ENCODE assay signal across 8 cellular contexts in the genomic region with DNA sequence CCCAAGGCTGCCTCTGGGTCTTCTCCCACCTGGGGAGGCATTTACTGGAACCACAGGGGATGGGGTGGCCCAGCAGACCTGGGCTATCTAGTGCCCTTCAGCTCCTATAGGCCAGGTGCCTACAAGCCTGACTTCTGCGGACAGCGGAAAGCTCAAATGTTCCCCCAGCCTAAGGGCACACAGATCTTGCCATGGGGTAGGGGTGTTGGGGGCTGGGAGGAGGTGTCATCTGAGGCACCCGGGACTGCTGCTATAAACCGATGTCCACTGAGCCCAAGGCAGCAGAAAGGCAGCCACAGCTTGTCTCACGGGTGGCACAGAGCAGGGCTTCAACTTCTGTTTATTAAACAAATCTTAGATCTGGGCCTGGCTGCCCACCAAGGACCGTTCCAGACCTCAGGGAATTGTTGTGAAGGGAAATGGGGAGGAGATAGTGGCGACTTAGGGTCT. TPM values are rescaled to one million over a fixed set of nuclear protein-coding genes. Genes with fewer than 3 reads are reported as not detected.
DNase-seq lines count a peak whose midpoint lies in the region; ATAC-seq and TF ChIP-seq lines count a peak whose summit lies in the region.

No MANE protein-coding gene starts in this region.

- no peak overlapping the region for H3K18ac ChIP-seq in mesendoderm (ENCODE audit: low read length)

- in situ Hi-C loops in transverse colon (cut with MboI; ENCODE audit: low pct_ligation_motif_present in 1 of 4, low pct_unique_long_range_greater_than_20kb in 1 of 4, low sequenced_read_pairs in 3 of 4): no loop called here

- H3K4me1 ChIP-seq in mesendoderm (ENCODE audit: control insufficient read depth, low read depth, low read length) (peaks cover 2% of the 10 kb centered on the region), transverse colon (peaks cover 47 to 82% (median 75%) of the 10 kb centered on the region in 4 donors)

- DNase-seq in activated naive CD4-positive, alpha-beta T cell treated with anti-CD3 and anti-CD28 coated beads for 36 hours: no peak
- DNase-seq in activated naive CD4-positive, alpha-beta T cell treated with anti-CD3 and anti-CD28 coated beads, Interleukin-2, amount 50 U/mL, for 72 hours (ENCODE audit: low spot score in 2 of 2): no peak
- DNase-seq in mesendoderm (no peak), transverse colon (no peak), HT-29 (ENCODE audit: low spot score) (no peak), NCI-H526 treated with DMSO at 0.1 percent for 48 hours (lab: John Stamatoyannopoulos, UW) (no peak), NCI-H345 treated with DMSO at 0.1 percent for 48 hours (lab: John Stamatoyannopoulos, UW; ENCODE audit: unreplicated experiment) (no peak)

- no peaks in the 10 kb centered on the region for H3K36me3 Mint-ChIP-seq in activated naive CD4-positive, alpha-beta T cell treated with anti-CD3 and anti-CD28 coated beads for 36 hours (ENCODE audit: low read depth)
- H3K36me3 Mint-ChIP-seq in activated naive CD4-positive, alpha-beta T cell treated with anti-CD3 and anti-CD28 coated beads, Interleukin-2, amount 50 U/mL, for 72 hours: no peaks in the 10 kb centered on the region
- peaks cover 6% of the 10 kb centered on the region for H3K36me3 Mint-ChIP-seq in brain

- no peaks in the 10 kb centered on the region for H3K9me3 Mint-ChIP-seq in activated naive CD4-positive, alpha-beta T cell treated with anti-CD3 and anti-CD28 coated beads for 36 hours
- H3K9me3 Mint-ChIP-seq in activated naive CD4-positive, alpha-beta T cell treated with anti-CD3 and anti-CD28 coated beads, Interleukin-2, amount 50 U/mL, for 72 hours: no peaks in the 10 kb centered on the region
- peaks cover 0 to 2% (median 0%) of the 10 kb centered on the region in 5 experiments for H3K9me3 Mint-ChIP-seq in brain

- H3K4me2 ChIP-seq in mesendoderm (ENCODE audit: low read length): no peak overlapping the region

- H3K27ac ChIP-seq in mesendoderm (ENCODE audit: low read depth, low read length) (peak overlapping the region; percentile 3), transverse colon (peak overlapping the region; percentile 94 to 99 (median 98))

- no peak for TF ChIP-seq CTCF in brain (conservative IDR thresholded peaks at IDR 0.05)
- no peak for TF ChIP-seq CTCF in transverse colon (IDR thresholded peaks at IDR 0.05)

- H4K8ac ChIP-seq in mesendoderm (ENCODE audit: low read depth, low read length): no peak overlapping the region

- H3K56ac ChIP-seq in mesendoderm (ENCODE audit: low read length): peak overlapping the region; percentile 54

- CTCF ChIA-PET in activated naive CD4-positive, alpha-beta T cell treated with anti-CD3 and anti-CD28 coated beads for 36 hours (lab: Charles Lee): interaction anchor here (1.5 kb wide), 1 partner anchor 124 kb away, joined by 9 read pairs; no protein-coding TSS in a partner anchor

- no peak overlapping the region for H2BK5ac ChIP-seq in mesendoderm (ENCODE audit: low read length)

- H3K9me3 ChIP-seq in transverse colon: no peaks in the 10 kb centered on the region

- H3K27ac Mint-ChIP-seq in activated naive CD4-positive, alpha-beta T cell treated with anti-CD3 and anti-CD28 coated beads for 36 hours: no peak overlapping the region
- H3K27ac Mint-ChIP-seq in activated naive CD4-positive, alpha-beta T cell treated with anti-CD3 and anti-CD28 coated beads, Interleukin-2, amount 50 U/mL, for 72 hours: no peak overlapping the region
- peak overlapping the region; percentile 1 to 86 (median 74) for H3K27ac Mint-ChIP-seq in brain

- H3K27me3 Mint-ChIP-seq in activated naive CD4-positive, alpha-beta T cell treated with anti-CD3 and anti-CD28 coated beads for 36 hours (ENCODE audit: low read depth): peaks cover 8% of the 10 kb centered on the region
- no peaks in the 10 kb centered on the region for H3K27me3 Mint-ChIP-seq in brain

- peaks cover 3% of the 10 kb centered on the region for H3K79me1 ChIP-seq in mesendoderm (ENCODE audit: low read length)

- H3K79me2 ChIP-seq in mesendoderm (ENCODE audit: control insufficient read depth, insufficient read depth, low read length): peaks cover 4% of the 10 kb centered on the region

- H3K4me3 Mint-ChIP-seq in activated naive CD4-positive, alpha-beta T cell treated with anti-CD3 and anti-CD28 coated beads for 36 hours: peak overlapping the region; percentile 52
- H3K4me3 Mint-ChIP-seq in brain: peak overlapping the region; percentile 78 to 89 (median 82)

- H3K27me3 ChIP-seq in mesendoderm (ENCODE audit: insufficient read depth, low read length, poor library complexity) (no peaks in the 10 kb centered on the region), transverse colon (no peaks in the 10 kb centered on the region)

- peak overlapping the region; percentile 26 for H3K9ac ChIP-seq in mesendoderm (ENCODE audit: low read length)

- H4K5ac ChIP-seq in mesendoderm (ENCODE audit: low read length): no peak overlapping the region

- no peak overlapping the region for H3K4ac ChIP-seq in mesendoderm (ENCODE audit: low read depth, low read length)

- no peak overlapping the region for H3K23ac ChIP-seq in mesendoderm (ENCODE audit: low read length)

- TF ChIP-seq EP300 in transverse colon (IDR thresholded peaks at IDR 0.05; ENCODE audit: low read depth): no peak

- H3K4me1 Mint-ChIP-seq in activated naive CD4-positive, alpha-beta T cell treated with anti-CD3 and anti-CD28 coated beads for 36 hours (ENCODE audit: low read depth): peaks cover 32% of the 10 kb centered on the region
- peaks cover 46% of the 10 kb centered on the region for H3K4me1 Mint-ChIP-seq in brain

- H3K36me3 ChIP-seq in mesendoderm (ENCODE audit: control insufficient read depth, insufficient read depth, low read length) (no peaks in the 10 kb centered on the region), transverse colon (no peaks in the 10 kb centered on the region)

- no peak overlapping the region for H2AK5ac ChIP-seq in mesendoderm (ENCODE audit: low read length)

- no peak for TF ChIP-seq POLR2A in transverse colon (IDR thresholded peaks at IDR 0.05)

- no peak overlapping the region for H2BK15ac ChIP-seq in mesendoderm (replicated peaks; ENCODE audit: low read depth)

- H3K4me3 ChIP-seq in mesendoderm (ENCODE audit: low read length) (no peak overlapping the region), transverse colon (peak overlapping the region in 2 of 4 donors; percentile 52 to 71)

- intact Hi-C loops in activated naive CD4-positive, alpha-beta T cell treated with anti-CD3 and anti-CD28 coated beads for 36 hours (cut with micrococcal nuclease): loop anchor here (1.0 kb wide), 1 partner anchor 27 kb away; the partner anchor contains the start of gene INPP5K
- intact Hi-C loops in transverse colon (cut with DNase I; ENCODE audit: low total_unique reads): no loop called here

- H2BK120ac ChIP-seq in mesendoderm (ENCODE audit: low read depth, low read length): no peak overlapping the region

- no CpG with 5 or more reads among the region's 7 CpGs for WGBS in mesendoderm (ENCODE audit: extremely low coverage, insufficient coverage, low lambda C conversion rate)
- 71 to 77% methylated on average over 3 to 7 of the region's 7 CpGs for WGBS in transverse colon (ENCODE audit: low coverage in 1 of 2), 2 donors

- no peak for ATAC-seq in activated naive CD4-positive, alpha-beta T cell treated with anti-CD3 and anti-CD28 coated beads, Interleukin-2, amount 50 U/mL, for 72 hours

RNA-seq across cellular contexts. Expression of gene MYO1C, which starts 3.6 kb away (rescaled TPM):
- total RNA-seq in activated naive CD4-positive, alpha-beta T cell treated with anti-CD3 and anti-CD28 coated beads for 36 hours: 10 to 100 TPM; 14.6 to 14.7 TPM
- 10 to 100 TPM; 10.6 to 32.2 TPM for total RNA-seq in activated naive CD4-positive, alpha-beta T cell treated with anti-CD3 and anti-CD28 coated beads, Interleukin-2, amount 50 U/mL, for 72 hours
- 12.8 TPM for polyA plus RNA-seq in brain (ENCODE audit: insufficient read depth, low read depth, low replicate concordance)
- polyA plus RNA-seq in mesendoderm (2013, experiment 1 of 2): 35.2 TPM
- polyA plus RNA-seq in mesendoderm (2013, experiment 2 of 2): 36.4 TPM
- total RNA-seq in transverse colon: 100 to 1,000 TPM; 163 to 456 (median 219) TPM
- 188 and 200 TPM in 2 replicates for total RNA-seq in HT-29 (2014; rRNA removed; shearing (Covaris generic))

RNA-seq across cellular contexts. Expression of gene INPP5K, which starts 27.6 kb away (rescaled TPM):
- total RNA-seq in activated naive CD4-positive, alpha-beta T cell treated with anti-CD3 and anti-CD28 coated beads for 36 hours: 10 to 100 TPM; 17.1 to 18.2 TPM
- 10 to 100 TPM; 20.7 to 35.1 TPM for total RNA-seq in activated naive CD4-positive, alpha-beta T cell treated with anti-CD3 and anti-CD28 coated beads, Interleukin-2, amount 50 U/mL, for 72 hours
- 50.0 TPM for polyA plus RNA-seq in brain (ENCODE audit: insufficient read depth, low read depth, low replicate concordance)
- 15.1 TPM for polyA plus RNA-seq in mesendoderm (2013, experiment 1 of 2)
- polyA plus RNA-seq in mesendoderm (2013, experiment 2 of 2): 14.1 TPM
- total RNA-seq in transverse colon: 100 to 1,000 TPM in 1 of 4 donors, 10 to 100 TPM in 3; 10.9 to 114 (median 81.9) TPM
- 51.5 and 75.5 TPM in 2 replicates for total RNA-seq in HT-29 (2014; rRNA removed; shearing (Covaris generic))

RNA-seq across cellular contexts. Expression of gene CRK, which starts 32.8 kb away (rescaled TPM):
- total RNA-seq in activated naive CD4-positive, alpha-beta T cell treated with anti-CD3 and anti-CD28 coated beads for 36 hours: 10 to 100 TPM; 10.6 to 14.1 TPM
- total RNA-seq in activated naive CD4-positive, alpha-beta T cell treated with anti-CD3 and anti-CD28 coated beads, Interleukin-2, amount 50 U/mL, for 72 hours: 10 to 100 TPM; 12.5 to 17.7 TPM
- polyA plus RNA-seq in brain (ENCODE audit: insufficient read depth, low read depth, low replicate concordance): 32.2 TPM
- polyA plus RNA-seq in mesendoderm (2013, experiment 1 of 2): 39.1 TPM
- polyA plus RNA-seq in mesendoderm (2013, experiment 2 of 2): 39.0 TPM
- 10 to 100 TPM; 33.4 to 95.3 (median 63.4) TPM for total RNA-seq in transverse colon
- total RNA-seq in HT-29 (2014; rRNA removed; shearing (Covaris generic)): 28.8 and 28.9 TPM in 2 replicates

Comparison
In these comparisons a context has a peak if more than half of its experiments do, and no peak if none do; other contexts are left out.
1. H3K27ac Mint-ChIP-seq: peak in brain (5 of 5); none in activated naive CD4-positive, alpha-beta T cell treated with anti-CD3 and anti-CD28 coated beads for 36 hours (single experiment) and activated naive CD4-positive, alpha-beta T cell treated with anti-CD3 and anti-CD28 coated beads, Interleukin-2, amount 50 U/mL, for 72 hours (0 of 2).